In the genomic region with DNA sequence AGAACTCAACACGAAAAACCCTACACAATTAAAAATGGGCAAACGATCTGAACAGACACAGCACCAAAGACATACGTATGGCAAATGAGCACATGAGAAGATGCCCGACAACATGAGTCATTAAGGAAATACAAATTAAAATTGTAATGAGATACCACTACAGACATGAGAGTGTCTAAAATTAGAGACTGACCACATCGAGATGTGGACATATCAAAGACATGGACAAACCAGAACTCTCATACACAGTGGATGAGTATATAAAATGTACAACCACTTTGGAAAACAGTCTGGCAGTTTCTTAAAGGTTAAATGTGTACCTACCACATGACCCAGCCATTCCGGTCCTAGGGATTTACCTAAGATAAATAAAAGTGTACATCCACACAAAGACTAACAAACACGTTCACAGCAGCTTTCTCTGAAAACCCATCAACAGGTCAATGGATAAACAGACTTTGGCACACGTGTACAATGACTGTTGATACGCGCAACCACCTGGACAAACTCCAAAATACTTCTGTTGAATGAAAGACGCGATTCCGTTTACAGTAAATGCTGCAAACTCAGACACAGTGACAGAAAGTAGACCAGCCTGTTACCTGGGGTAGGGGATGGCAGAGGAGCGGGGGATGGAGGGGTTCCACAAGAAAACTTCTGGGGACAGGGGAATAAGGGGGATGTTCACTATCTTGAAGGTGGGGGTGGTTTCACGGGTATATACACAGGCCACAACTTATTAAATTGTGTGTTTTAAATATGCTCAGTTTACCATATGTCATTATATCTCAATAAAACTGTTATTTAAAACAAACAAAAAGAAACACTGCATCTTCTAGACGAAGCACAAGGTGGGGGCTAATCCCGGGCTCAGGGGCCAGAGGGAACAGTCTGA, we compare ENCODE assay signal across 1 cellular context.
TF ChIP-seq lines count a peak whose summit lies in the region.

No MANE protein-coding gene starts in this region.

TF ChIP-seq in GM23338, 12 proteins besides CTCF, POLR2A, EP300 and RAD21 (continued from another document):
- TF ChIP-seq, protein P1, sequence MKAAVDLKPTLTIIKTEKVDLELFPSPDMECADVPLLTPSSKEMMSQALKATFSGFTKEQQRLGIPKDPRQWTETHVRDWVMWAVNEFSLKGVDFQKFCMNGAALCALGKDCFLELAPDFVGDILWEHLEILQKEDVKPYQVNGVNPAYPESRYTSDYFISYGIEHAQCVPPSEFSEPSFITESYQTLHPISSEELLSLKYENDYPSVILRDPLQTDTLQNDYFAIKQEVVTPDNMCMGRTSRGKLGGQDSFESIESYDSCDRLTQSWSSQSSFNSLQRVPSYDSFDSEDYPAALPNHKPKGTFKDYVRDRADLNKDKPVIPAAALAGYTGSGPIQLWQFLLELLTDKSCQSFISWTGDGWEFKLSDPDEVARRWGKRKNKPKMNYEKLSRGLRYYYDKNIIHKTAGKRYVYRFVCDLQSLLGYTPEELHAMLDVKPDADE (IDR thresholded peaks at IDR 0.05): no peak
- no peak for TF ChIP-seq ZNF114 (CRISPR knock-in tag; IDR thresholded peaks at IDR 0.05)
- TF ChIP-seq EZH2 (IDR thresholded peaks at IDR 0.05; ENCODE audit: low read depth, unreplicated experiment): no peak
- TF ChIP-seq CREB1 (CRISPR knock-in tag; IDR thresholded peaks at IDR 0.05; ENCODE audit: low read depth): no peak
- TF ChIP-seq REST (IDR thresholded peaks at IDR 0.05; ENCODE audit: unreplicated experiment): no peak
